In the genomic region with DNA sequence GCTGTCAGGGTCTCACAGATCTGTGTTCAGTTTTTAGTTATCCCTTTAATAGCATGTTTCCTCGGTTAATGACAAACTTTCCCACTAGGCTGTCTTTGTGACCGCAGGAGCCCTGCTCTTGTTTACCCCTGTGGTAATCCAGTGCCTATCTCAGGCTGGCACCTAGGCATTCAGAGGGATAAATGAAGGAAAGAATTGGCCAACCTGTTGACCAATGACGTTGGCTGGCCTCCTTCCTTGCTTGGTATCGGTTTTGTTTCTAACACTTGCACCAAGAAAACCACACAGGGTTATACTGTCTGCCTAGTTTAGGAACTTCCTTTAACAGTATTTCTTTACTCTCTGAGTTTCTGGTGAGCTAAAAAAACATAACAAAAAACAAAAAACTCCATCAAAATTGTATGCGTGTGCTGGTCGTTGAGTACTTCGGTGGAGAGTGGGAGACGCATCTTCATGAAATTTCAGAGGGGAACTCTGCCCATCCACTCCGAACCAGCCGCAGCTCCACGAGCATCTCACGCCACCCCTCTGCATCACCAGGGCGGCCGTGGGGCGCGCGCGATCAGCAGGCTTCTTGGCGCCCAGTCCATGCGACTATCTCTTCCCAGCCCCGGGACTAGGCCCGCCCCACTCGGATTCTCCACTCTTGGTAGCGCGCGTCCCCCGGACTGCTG, we compare ENCODE assay signal across 8 cellular contexts. TPM values are rescaled to one million over a fixed set of nuclear protein-coding genes. Genes with fewer than 3 reads are reported as not detected.
DNase-seq lines count a peak whose midpoint lies in the region; ATAC-seq and TF ChIP-seq lines count a peak whose summit lies in the region.

No MANE protein-coding gene starts in this region.

- H3K27me3 ChIP-seq in BE2C: no peaks in the 10 kb centered on the region

- peaks cover 3% of the 10 kb centered on the region for H3K36me3 Mint-ChIP-seq in glutamatergic neuron (ENCODE audit: unreplicated experiment)

- H3K4me3 Mint-ChIP-seq in glutamatergic neuron (ENCODE audit: unreplicated experiment): peak overlapping the region; percentile 81

- peak overlapping the region; percentile 63 for H3K4me3 ChIP-seq in BE2C (ENCODE audit: low read depth, low read length)

- ATAC-seq in GM19372 (IDR thresholded peaks at IDR 0.05; ENCODE audit: low read depth, unreplicated experiment) (peak; percentile 53), HG03354 (IDR thresholded peaks at IDR 0.05; ENCODE audit: poor library complexity, severe bottlenecking, unreplicated experiment) (peak; percentile 59)

- H3K4me1 Mint-ChIP-seq in glutamatergic neuron (ENCODE audit: low read depth, unreplicated experiment): peaks cover 4% of the 10 kb centered on the region

- H3K27ac Mint-ChIP-seq in glutamatergic neuron (ENCODE audit: unreplicated experiment): no peak overlapping the region

- peaks cover 8% of the 10 kb centered on the region for H3K9me3 Mint-ChIP-seq in glutamatergic neuron (ENCODE audit: unreplicated experiment)

- H3K4me1 ChIP-seq in BE2C: peaks cover 5% of the 10 kb centered on the region

- H3K36me3 ChIP-seq in BE2C: no peaks in the 10 kb centered on the region

- DNase-seq in BE2C: no peak
- DNase-seq in activated CD4-positive, alpha-beta T cell treated with anti-CD3 and anti-CD28 coated beads, Interleukin-2, amount 50 U/mL, for 48 hours: peak; percentile 27 to 36
- no peak for DNase-seq in glutamatergic neuron
- DNase-seq in pons (ENCODE audit: low spot score): peak; percentile 79
- DNase-seq in cerebellar nuclear complex (lab: John Stamatoyannopoulos, UW): no peak
- no peak for DNase-seq in stimulated activated CD4-positive, alpha-beta T cell treated with anti-CD3 and anti-CD28 coated beads, Interleukin-12 subunit alpha, Interleukin-12 subunit beta, amount 100 ng/mL, for 4 hours

- no peaks in the 10 kb centered on the region for H3K9me3 ChIP-seq in BE2C

- H3K27me3 Mint-ChIP-seq in glutamatergic neuron (ENCODE audit: unreplicated experiment): peaks cover 4% of the 10 kb centered on the region

- no peak for TF ChIP-seq CTCF in BE2C (IDR thresholded peaks at IDR 0.05; ENCODE audit: low read depth, low read length)
- TF ChIP-seq CTCF in glutamatergic neuron (IDR thresholded peaks at IDR 0.05; ENCODE audit: partially characterized antibody, unreplicated experiment): no peak

RNA-seq across cellular contexts. Expression of a gene that starts 0.6 kb away (rescaled TPM):
- polyA plus RNA-seq in BE2C (2012; ENCODE audit: insufficient read depth, insufficient read length, low read depth): 24.1 TPM
- 1.6 TPM for total RNA-seq in glutamatergic neuron (ENCODE audit: unreplicated experiment)

RNA-seq across cellular contexts. Expression of a gene that starts 22.4 kb away (rescaled TPM):
- 147 TPM for polyA plus RNA-seq in BE2C (2012; ENCODE audit: insufficient read depth, insufficient read length, low read depth)
- 45.2 TPM for total RNA-seq in glutamatergic neuron (ENCODE audit: unreplicated experiment)

RNA-seq across cellular contexts. Expression of a gene that starts 39.9 kb away (rescaled TPM):
- polyA plus RNA-seq in BE2C (2012; ENCODE audit: insufficient read depth, insufficient read length, low read depth): not detected
- total RNA-seq in glutamatergic neuron (ENCODE audit: unreplicated experiment): 0.39 TPM

Comparison
In these comparisons a context has a peak if more than half of its experiments do, and no peak if none do; other contexts are left out.
1. DNase-seq: peak in activated CD4-positive, alpha-beta T cell treated with anti-CD3 and anti-CD28 coated beads, Interleukin-2, amount 50 U/mL, for 48 hours (2 of 2) and pons (single experiment); none in BE2C (single experiment), glutamatergic neuron (single experiment), cerebellar nuclear complex (0 of 2) and stimulated activated CD4-positive, alpha-beta T cell treated with anti-CD3 and anti-CD28 coated beads, Interleukin-12 subunit alpha, Interleukin-12 subunit beta, amount 100 ng/mL, for 4 hours (single experiment).